ENCODE assay signal across 10 cellular contexts in genomic region chr13:98541701-98542203, GRCh38. TPM values are rescaled to one million over a fixed set of nuclear protein-coding genes. Genes with fewer than 3 reads are reported as not detected.
DNase-seq lines count a peak whose midpoint lies in the region; FAIRE-seq and TF ChIP-seq lines count a peak whose summit lies in the region.
"Had no signal": no experiment of that assay in that cellular context is flagged by ENCODE, and none has a peak within 500 bp of the region (broad histone marks: within the 10 kb centered on the region; RNA-seq: fewer than 3 reads in every experiment).

No MANE protein-coding gene starts in this region.

- H3K9me3 ChIP-seq in kidney (ENCODE audit: control insufficient read depth in 1 of 2, low read length in 2 of 2) (no peaks in the 10 kb centered on the region), transverse colon (no peaks in the 10 kb centered on the region)

- no peaks in the 10 kb centered on the region for H3K9me3 Mint-ChIP-seq in activated naive CD4-positive, alpha-beta T cell treated with anti-CD3 and anti-CD28 coated beads, Interleukin-2, amount 50 U/mL, for 24 hours
- H3K9me3 Mint-ChIP-seq in activated T-helper 2 cell treated with anti-CD3 and anti-CD28 coated beads, Interferon-gamma antibody, Interleukin-2, Interleukin-4, amounts not matched to agents 10 μg/mL and 5 μg/mL and 100 μg/mL, durations not matched to agents 14 hours and 24 hours and 36 hours: no peaks in the 10 kb centered on the region

- intact Hi-C loops in activated T-helper 2 cell treated with anti-CD3 and anti-CD28 coated beads, Interferon-gamma antibody, Interleukin-2, Interleukin-4, amounts not matched to agents 10 μg/mL and 5 μg/mL and 100 μg/mL, durations not matched to agents 14 hours and 24 hours and 36 hours (cut with micrococcal nuclease): loop anchor here (2.0 kb wide), 4 partner anchors 13 to 29 kb away; no protein-coding TSS in a partner anchor
- intact Hi-C loops in kidney (cut with DNase I) (no loop called here), transverse colon (cut with DNase I; ENCODE audit: low total_unique reads) (no loop called here)

- no peaks in the 10 kb centered on the region for H3K27me3 Mint-ChIP-seq in activated naive CD4-positive, alpha-beta T cell treated with anti-CD3 and anti-CD28 coated beads, Interleukin-2, amount 50 U/mL, for 24 hours
- no peaks in the 10 kb centered on the region for H3K27me3 Mint-ChIP-seq in activated T-helper 2 cell treated with anti-CD3 and anti-CD28 coated beads, Interferon-gamma antibody, Interleukin-2, Interleukin-4, amounts not matched to agents 10 μg/mL and 5 μg/mL and 100 μg/mL, durations not matched to agents 14 hours and 24 hours and 36 hours (ENCODE audit: low read depth)

- H3K27me3 ChIP-seq in transverse colon: no peaks in the 10 kb centered on the region

- DNase-seq in activated naive CD4-positive, alpha-beta T cell (lab: John Stamatoyannopoulos, UW): no peak
- DNase-seq in activated T-helper 2 cell treated with anti-CD3 and anti-CD28 coated beads, Interferon-gamma antibody, Interleukin-2, Interleukin-4, amounts not matched to agents 10 μg/mL and 5 μg/mL and 100 μg/mL, durations not matched to agents 14 hours and 24 hours and 36 hours (ENCODE audit: low spot score): no peak
- DNase-seq in kidney: no peak
- DNase-seq in transverse colon: no peak
- no peak for DNase-seq in dedifferentiated amniotic fluid mesenchymal stem cell (ENCODE audit: extremely low spot score)
- DNase-seq in hepatic stellate cell (ENCODE audit: low spot score): no peak
- no peak for DNase-seq in hypothalamus (lab: John Stamatoyannopoulos, UW)
- DNase-seq: NCI-H226 had no signal

- H3K27ac ChIP-seq in kidney (ENCODE audit: low read depth in 2 of 2, low read length in 2 of 2): peak overlapping the region; percentile 61 to 82
- H3K27ac ChIP-seq in transverse colon: peak overlapping the region; percentile 40 to 67 (median 55)
- H3K27ac ChIP-seq: SK-N-MC had no signal

- no peak overlapping the region for H3K27ac Mint-ChIP-seq in activated naive CD4-positive, alpha-beta T cell treated with anti-CD3 and anti-CD28 coated beads, Interleukin-2, amount 50 U/mL, for 24 hours
- H3K27ac Mint-ChIP-seq in activated T-helper 2 cell treated with anti-CD3 and anti-CD28 coated beads, Interferon-gamma antibody, Interleukin-2, Interleukin-4, amounts not matched to agents 10 μg/mL and 5 μg/mL and 100 μg/mL, durations not matched to agents 14 hours and 24 hours and 36 hours: peak overlapping the region; percentile 33

- peak overlapping the region; percentile 78 for H3K4me3 Mint-ChIP-seq in activated naive CD4-positive, alpha-beta T cell treated with anti-CD3 and anti-CD28 coated beads, Interleukin-2, amount 50 U/mL, for 24 hours
- H3K4me3 Mint-ChIP-seq in activated T-helper 2 cell treated with anti-CD3 and anti-CD28 coated beads, Interferon-gamma antibody, Interleukin-2, Interleukin-4, amounts not matched to agents 10 μg/mL and 5 μg/mL and 100 μg/mL, durations not matched to agents 14 hours and 24 hours and 36 hours (ENCODE audit: low read depth): no peak overlapping the region

- in situ Hi-C loops in transverse colon (cut with MboI; ENCODE audit: low pct_ligation_motif_present in 1 of 4, low pct_unique_long_range_greater_than_20kb in 1 of 4, low sequenced_read_pairs in 3 of 4): no loop called here

- H3K4me1 Mint-ChIP-seq in activated naive CD4-positive, alpha-beta T cell treated with anti-CD3 and anti-CD28 coated beads, Interleukin-2, amount 50 U/mL, for 24 hours: peaks cover 98% of the 10 kb centered on the region
- peaks cover 73% of the 10 kb centered on the region for H3K4me1 Mint-ChIP-seq in activated T-helper 2 cell treated with anti-CD3 and anti-CD28 coated beads, Interferon-gamma antibody, Interleukin-2, Interleukin-4, amounts not matched to agents 10 μg/mL and 5 μg/mL and 100 μg/mL, durations not matched to agents 14 hours and 24 hours and 36 hours (ENCODE audit: low read depth)

- peak overlapping the region; percentile 3 to 22 for H3K4me3 ChIP-seq in kidney (ENCODE audit: low read length in 2 of 2)
- H3K4me3 ChIP-seq in transverse colon: no peak overlapping the region
- H3K4me3 ChIP-seq: SK-N-MC had no signal

- peaks cover 5% of the 10 kb centered on the region for H3K36me3 Mint-ChIP-seq in activated naive CD4-positive, alpha-beta T cell treated with anti-CD3 and anti-CD28 coated beads, Interleukin-2, amount 50 U/mL, for 24 hours
- H3K36me3 Mint-ChIP-seq in activated T-helper 2 cell treated with anti-CD3 and anti-CD28 coated beads, Interferon-gamma antibody, Interleukin-2, Interleukin-4, amounts not matched to agents 10 μg/mL and 5 μg/mL and 100 μg/mL, durations not matched to agents 14 hours and 24 hours and 36 hours (ENCODE audit: low read depth): peaks cover 27% of the 10 kb centered on the region

- peak overlapping the region in 1 of 2 donors; percentile 44 for H3K9ac ChIP-seq in kidney (ENCODE audit: low read length in 2 of 2)

- H3K36me3 ChIP-seq in kidney (ENCODE audit: control insufficient read depth in 1 of 2, insufficient read depth in 2 of 2, low read length in 2 of 2): no peaks in the 10 kb centered on the region
- no peaks in the 10 kb centered on the region for H3K36me3 ChIP-seq in transverse colon

- H3K4me1 ChIP-seq in kidney (ENCODE audit: control insufficient read depth in 1 of 2, insufficient read depth in 1 of 2, low read depth in 1 of 2, low read length in 2 of 2) (peaks cover 49 to 56% of the 10 kb centered on the region in 2 donors), transverse colon (peaks cover 36 to 82% (median 45%) of the 10 kb centered on the region in 4 donors)

- no peak for TF ChIP-seq POLR2A in transverse colon (IDR thresholded peaks at IDR 0.05)

- 38 to 51% methylated on average over 9 to 10 of the region's 10 CpGs for WGBS in transverse colon (ENCODE audit: low coverage in 1 of 2), 2 donors

- no peak for TF ChIP-seq CTCF in kidney (IDR thresholded peaks at IDR 0.05; ENCODE audit: borderline replicate concordance, extremely low read depth, insufficient read depth)
- peak in 2 of 5 experiments; percentile 27 to 34 for TF ChIP-seq CTCF in transverse colon (IDR thresholded peaks at IDR 0.05)

- FAIRE-seq in kidney (lab: Jason Lieb, UNC): no peak

- no peak for TF ChIP-seq EP300 in transverse colon (IDR thresholded peaks at IDR 0.05; ENCODE audit: low read depth)

RNA-seq across cellular contexts. Expression of gene STK24, which starts 35.2 kb away (rescaled TPM):
- 119 and 127 TPM in 2 replicates for total RNA-seq in activated T-helper 2 cell treated with anti-CD3 and anti-CD28 coated beads, Interferon-gamma antibody, Interleukin-2, Interleukin-4, amounts not matched to agents 10 μg/mL and 5 μg/mL and 100 μg/mL, durations not matched to agents 14 hours and 24 hours and 36 hours
- total RNA-seq in kidney: 122 TPM
- 56.7 TPM for polyA plus RNA-seq in kidney (ENCODE audit: insufficient read depth, low read depth, low replicate concordance)
- total RNA-seq in transverse colon: 100 to 1,000 TPM in 3 of 4 donors, 10 to 100 TPM in 1; 87.2 to 152 (median 131) TPM

Comparison
In these comparisons a context has a peak if more than half of its experiments do, and no peak if none do; other contexts are left out.
1. H3K4me3 ChIP-seq: peak in kidney (2 of 2); none in transverse colon (0 of 4).